ENCODE assay signal across 15 cellular contexts in the genomic region with DNA sequence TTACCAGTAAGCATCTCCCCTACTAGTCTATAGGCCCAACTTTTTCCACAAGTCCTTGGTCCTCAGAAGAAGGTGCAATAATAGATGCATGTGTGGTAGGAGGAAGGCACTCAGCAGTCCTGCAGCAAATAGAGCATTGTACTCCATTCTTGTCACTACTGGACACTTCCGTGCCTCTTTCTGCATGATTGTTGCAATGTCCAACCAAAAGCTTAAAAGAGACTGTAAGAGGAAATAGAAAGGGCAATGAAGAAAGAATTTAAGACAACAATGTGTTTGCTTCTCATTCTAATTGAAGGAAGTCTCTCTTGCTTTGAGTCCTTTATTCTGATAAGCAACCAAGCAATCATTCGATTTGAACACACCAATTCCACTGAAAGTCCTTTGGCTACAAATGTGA. TPM values are rescaled to one million over a fixed set of nuclear protein-coding genes. Genes with fewer than 3 reads are reported as not detected.
A peak's percentile ranks its signal among the peaks of the same experiment; 100 is the strongest.
DNase-seq lines count a peak whose midpoint lies in the region; TF ChIP-seq lines count a peak whose summit lies in the region.
"Had no signal": no experiment of that assay in that cellular context is flagged by ENCODE, and none has a peak within 500 bp of the region (broad histone marks: within the 10 kb centered on the region; RNA-seq: fewer than 3 reads in every experiment).

No MANE protein-coding gene starts in this region.

- H2AFZ ChIP-seq in Karpas-422 (ENCODE audit: low read length): no peak overlapping the region
- H2AFZ ChIP-seq: GM23248 had no signal

- H3K9ac ChIP-seq in Karpas-422 (ENCODE audit: low read length): peak overlapping the region; percentile 95
- H3K9ac ChIP-seq: GM23248 had no signal

- H3K79me2 ChIP-seq in Karpas-422 (ENCODE audit: low read length): peaks cover 77% of the 10 kb centered on the region

- peaks cover 44% of the 10 kb centered on the region for H3K36me3 ChIP-seq in Karpas-422 (ENCODE audit: insufficient read depth, low read length)
- no peaks in the 10 kb centered on the region for H3K36me3 ChIP-seq in MG63

- DNase-seq in Karpas-422 (peak; percentile 54), caudate nucleus (lab: John Stamatoyannopoulos, UW) (peak in 5 of 61 donors; percentile 3 to 42 (median 26)), medulla oblongata (ENCODE audit: extremely low spot score) (peak; percentile 63), retina (peak; percentile 16), ureter (ENCODE audit: low spot score) (no peak), NCI-H510A (lab: John Stamatoyannopoulos, UW) (no peak), MG63 (no peak), erythroblast (lab: John Stamatoyannopoulos, UW) (no peak)
- DNase-seq: CD4-positive, CD25-positive, alpha-beta regulatory T cell; GM23248; KG1; NCI-H2107; NCI-H446 treated with DMSO at 0.1 percent for 48 hours; RPMI8226 had no signal

- H3K27ac ChIP-seq in Karpas-422 (ENCODE audit: low read length): peak overlapping the region; percentile 96
- peak overlapping the region; percentile 82 for H3K27ac ChIP-seq in caudate nucleus (ENCODE audit: low read depth, low read length)
- H3K27ac ChIP-seq: GM23248, HL-60 had no signal

- TF ChIP-seq POLR2A in erythroblast (IDR thresholded peaks at IDR 0.05; ENCODE audit: low read length): no peak

- no peaks in the 10 kb centered on the region for H3K27me3 ChIP-seq in Karpas-422 (ENCODE audit: low read length)
- H3K27me3 ChIP-seq in MG63: no peaks in the 10 kb centered on the region

- H3K9me3 ChIP-seq in Karpas-422 (ENCODE audit: low read length) (no peaks in the 10 kb centered on the region), MG63 (no peaks in the 10 kb centered on the region)

- no peaks in the 10 kb centered on the region for H4K20me1 ChIP-seq in Karpas-422 (ENCODE audit: insufficient read depth, low read depth, low read length)

- H3K4me1 ChIP-seq in Karpas-422 (ENCODE audit: low read length): peaks cover 66% of the 10 kb centered on the region

- H3K9me2 ChIP-seq in Karpas-422 (replicated peaks; ENCODE audit: insufficient read depth, low read length): no peaks in the 10 kb centered on the region

- H3K4me3 ChIP-seq in Karpas-422 (ENCODE audit: low read length): peak overlapping the region; percentile 77
- no peak overlapping the region for H3K4me3 ChIP-seq in MG63
- H3K4me3 ChIP-seq: GM23248 had no signal

- H3K4me2 ChIP-seq in Karpas-422 (ENCODE audit: low read depth, low read length, poor library complexity, severe bottlenecking): peak overlapping the region; percentile 95

RNA-seq across cellular contexts. Expression of a gene that starts 3.0 kb away (rescaled TPM):
- total RNA-seq in Karpas-422 (2014; rRNA removed; shearing (Covaris generic); ENCODE audit: low replicate concordance): 230 and 423 TPM in 2 replicates
- 178 TPM for total RNA-seq in ureter
- total RNA-seq in MG63 (2014; rRNA removed; shearing (Covaris generic); ENCODE audit: low replicate concordance): 0.03 and 0.17 TPM in 2 replicates

Comparison
In these comparisons a context has a peak if more than half of its experiments do, and no peak if none do; other contexts are left out.
1. DNase-seq: peak in Karpas-422 (single experiment), medulla oblongata (single experiment) and retina (single experiment); none in ureter (single experiment), NCI-H510A (single experiment), MG63 (single experiment) and erythroblast (0 of 2).
2. RNA of a gene that starts 3.0 kb away (total RNA-seq): 230 to 423 TPM in Karpas-422 and 178 TPM in ureter (single experiment); 0.03 to 0.17 TPM in MG63; every median in the first group is over 100 times any median in the second.